In genomic region chr7:22301790-22302189, GRCh38 we compare ENCODE assay signal across 22 cellular contexts. TPM values are rescaled to one million over a fixed set of nuclear protein-coding genes. Genes with fewer than 3 reads are reported as not detected.
"Had no signal": no experiment of that assay in that cellular context is flagged by ENCODE, and none has a peak within 500 bp of the region (broad histone marks: within the 10 kb centered on the region; RNA-seq: fewer than 3 reads in every experiment).

No MANE protein-coding gene starts in this region.

- H3K27me3 ChIP-seq: ovary, sigmoid colon had no signal

- H3K9me3 ChIP-seq: ovary, prostate gland, thoracic aorta had no signal

- H3K4me3 ChIP-seq: ovary, prostate gland, sigmoid colon, thoracic aorta had no signal

- ATAC-seq: left cardiac atrium; naive thymus-derived CD4-positive, alpha-beta T cell; stimulated activated naive B cell treated with anti-CD40 and anti-IgM and Interleukin-4, amounts not matched to agents 10 μg/mL and 1 μg/mL and 100 μg/mL, for 72 hours had no signal

- H3K27ac ChIP-seq: epithelial cell of prostate, ovary, prostate gland, sigmoid colon, thoracic aorta had no signal

- H3K36me3 ChIP-seq: ovary, prostate gland, sigmoid colon, thoracic aorta had no signal

- DNase-seq: activated CD4-positive, alpha-beta memory T cell treated with anti-CD3 and anti-CD28 coated beads for 36 hours; activated CD4-positive, alpha-beta T cell treated with anti-CD3 and anti-CD28 coated beads, Interleukin-2, amount 10 ng/mL, durations not matched to agents 24 days and 14 days; activated CD4-positive, CD25-positive, alpha-beta regulatory T cell treated with anti-CD3 and anti-CD28 coated beads, Interleukin-2, amount 50 U/mL, for 72 hours; activated CD8-positive, alpha-beta memory T cell treated with anti-CD3 and anti-CD28 coated beads, Interleukin-2, amount 50 U/mL, for 4 hours; activated effector memory CD4-positive, alpha-beta T cell treated with anti-CD3 and anti-CD28 coated beads, Interleukin-2, amount 50 U/mL, for 16 hours; activated naive CD4-positive, alpha-beta T cell treated with anti-CD3 and anti-CD28 coated beads, Interleukin-2, amount 10 ng/mL, durations not matched to agents 7 days and 5 days; activated naive CD8-positive, alpha-beta T cell treated with anti-CD3 and anti-CD28 coated beads, Interleukin-2, amount 10 ng/mL, durations not matched to agents 7 days and 5 days; activated T-cell treated with anti-CD3 and anti-CD28 coated beads, Interleukin-2, amount 50 U/mL, for 1 hour; central memory CD4-positive, alpha-beta T cell; effector CD4-positive, alpha-beta T cell; left cardiac atrium; mammary epithelial cell; naive thymus-derived CD4-positive, alpha-beta T cell; ovary; sigmoid colon; stimulated activated CD4-positive, alpha-beta T cell treated with anti-CD3 and anti-CD28 coated beads, Interleukin-15, amount 100 ng/mL, for 24 hours; stimulated activated CD4-positive, alpha-beta T cell treated with anti-CD3 and anti-CD28 coated beads, Interleukin-2, amount 100 ng/mL, for 24 hours; stimulated activated naive B cell treated with anti-CD40 and anti-IgM and Interleukin-4, amounts not matched to agents 10 μg/mL and 1 μg/mL and 100 μg/mL, for 72 hours; trophoblast cell had no signal

- H3K4me1 ChIP-seq: prostate gland, sigmoid colon had no signal

RNA-seq across cellular contexts. Expression of gene RAPGEF5, which starts 55.2 kb away (rescaled TPM):
- polyA plus RNA-seq: naive thymus-derived CD4-positive, alpha-beta T cell had no signal
